ENCODE assay signal across 1 cellular context in genomic region chr3:54188176-54188791, GRCh38.
TF ChIP-seq lines count a peak whose summit lies in the region.

No MANE protein-coding gene starts in this region.

TF ChIP-seq in HepG2, 621 proteins besides CTCF, POLR2A, EP300 and RAD21 (continued from another document and continues in another):
- TF ChIP-seq ATRX (CRISPR knock-in tag; IDR thresholded peaks at IDR 0.05; ENCODE audit: borderline replicate concordance) (no peak), TRAFD1 (CRISPR knock-in tag; IDR thresholded peaks at IDR 0.05; ENCODE audit: borderline replicate concordance) (no peak), ZNF761 (CRISPR knock-in tag; conservative IDR thresholded peaks at IDR 0.05) (no peak), SMC3 (IDR thresholded peaks at IDR 0.05; ENCODE audit: low read length) (no peak), ZNF580 (CRISPR knock-in tag; IDR thresholded peaks at IDR 0.05; ENCODE audit: borderline replicate concordance, low read depth) (peak; percentile 80; the same call in 1 of the 2 replicates), ZNF281 (CRISPR knock-in tag; IDR thresholded peaks at IDR 0.05; ENCODE audit: borderline replicate concordance) (0 out of 2 replicates have a peak, but pooled peaks have one; percentile 46), NFE2L2 (IDR thresholded peaks at IDR 0.05; ENCODE audit: low read length) (no peak), GABPB1 (CRISPR knock-in tag; IDR thresholded peaks at IDR 0.05) (no peak), KLF6 (CRISPR knock-in tag; IDR thresholded peaks at IDR 0.05) (peak; percentile 81; the same call in 1 of the 2 replicates), HMGXB3 (CRISPR knock-in tag; IDR thresholded peaks at IDR 0.05; ENCODE audit: borderline replicate concordance) (peak; percentile 80), ZNF367 (CRISPR knock-in tag; IDR thresholded peaks at IDR 0.05; ENCODE audit: borderline replicate concordance) (no peak), MYNN (CRISPR knock-in tag; IDR thresholded peaks at IDR 0.05; ENCODE audit: low read depth) (no peak), ARID5B (CRISPR knock-in tag; IDR thresholded peaks at IDR 0.05) (peak; percentile 30; the same call in 1 of the 2 replicates), ZBTB46 (CRISPR knock-in tag; IDR thresholded peaks at IDR 0.05; ENCODE audit: borderline replicate concordance) (no peak), RFX1 (IDR thresholded peaks at IDR 0.05) (no peak), ZBTB42 (CRISPR knock-in tag; IDR thresholded peaks at IDR 0.05) (no peak), BCL6 (CRISPR knock-in tag; IDR thresholded peaks at IDR 0.05) (peak; percentile 59; the same call in 1 of the 2 replicates), ZUFSP (CRISPR knock-in tag; IDR thresholded peaks at IDR 0.05; ENCODE audit: borderline replicate concordance) (no peak), ZNF10 (CRISPR knock-in tag; IDR thresholded peaks at IDR 0.05; ENCODE audit: borderline replicate concordance, low read depth) (no peak), EEA1 (CRISPR knock-in tag; IDR thresholded peaks at IDR 0.05; ENCODE audit: borderline replicate concordance) (no peak), HMG20B (CRISPR knock-in tag; conservative IDR thresholded peaks at IDR 0.05) (0 out of 2 replicates have a peak, but pooled peaks have one; percentile 39), ZBED4 (CRISPR knock-in tag; IDR thresholded peaks at IDR 0.05; ENCODE audit: borderline replicate concordance) (0 out of 2 replicates have a peak, but pooled peaks have one; percentile 38), ZNF232 (CRISPR knock-in tag; IDR thresholded peaks at IDR 0.05; ENCODE audit: borderline replicate concordance) (peak; percentile 64; the same call in 1 of the 2 replicates), ZNF567 (CRISPR knock-in tag; IDR thresholded peaks at IDR 0.05; ENCODE audit: borderline replicate concordance) (no peak), ZNF441 (CRISPR knock-in tag; IDR thresholded peaks at IDR 0.05; ENCODE audit: borderline replicate concordance) (no peak; the same call in 1 of the 2 replicates), TCF12 (IDR thresholded peaks at IDR 0.05) (no peak), TCF12 (CRISPR knock-in tag; IDR thresholded peaks at IDR 0.05) (no peak), YEATS2 (CRISPR knock-in tag; IDR thresholded peaks at IDR 0.05; ENCODE audit: borderline replicate concordance) (peak; percentile 45; the same call in 1 of the 2 replicates), ZNF234 (CRISPR knock-in tag; conservative IDR thresholded peaks at IDR 0.05) (no peak), JUND (CRISPR knock-in tag; IDR thresholded peaks at IDR 0.05) (no peak), GATAD1 (CRISPR knock-in tag; IDR thresholded peaks at IDR 0.05) (peak; percentile 43; the same call in 1 of the 2 replicates), ZNF343 (CRISPR knock-in tag; IDR thresholded peaks at IDR 0.05) (no peak), KLF16 (CRISPR knock-in tag; IDR thresholded peaks at IDR 0.05) (peak in 1 of 2 experiments; percentile 78; a peak in 1 of 4 replicates), ZNF605 (CRISPR knock-in tag; IDR thresholded peaks at IDR 0.05) (peak; percentile 42; the same call in 1 of the 2 replicates), TFE3 (CRISPR knock-in tag; IDR thresholded peaks at IDR 0.05) (peak; percentile 75; the same call in 1 of the 2 replicates)
